In the genomic region with DNA sequence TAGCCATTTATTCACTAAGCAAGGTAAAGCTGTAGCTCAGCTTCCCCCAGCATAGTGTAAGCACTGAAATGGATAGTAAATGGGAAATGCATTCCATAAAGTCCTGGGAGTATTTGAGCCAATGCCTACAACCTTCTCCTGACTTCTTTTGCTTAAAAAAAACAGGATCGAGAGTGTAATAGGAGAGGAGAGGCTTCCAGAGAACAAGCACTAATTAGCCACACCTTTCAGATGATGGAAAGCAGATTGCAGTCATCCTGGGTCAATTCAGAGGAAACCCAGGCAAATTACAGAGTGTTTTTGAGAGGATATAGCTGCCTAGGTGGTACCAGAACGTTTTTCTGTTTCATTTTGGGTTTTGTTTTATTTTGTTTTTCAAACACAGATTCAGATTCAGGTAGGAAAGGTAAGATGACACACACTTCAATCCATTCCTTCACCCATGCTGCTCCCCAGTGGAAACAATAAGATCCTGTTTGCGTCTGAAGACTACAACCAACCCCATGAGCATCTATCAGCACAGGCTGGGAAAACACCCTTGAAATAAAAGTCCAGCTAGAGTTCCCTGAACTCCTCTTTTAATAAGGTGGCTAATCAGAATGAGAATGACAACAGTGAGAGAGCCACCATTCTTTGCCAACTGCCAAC, we compare ENCODE assay signal across 1 cellular context.
TF ChIP-seq lines count a peak whose summit lies in the region.

No MANE protein-coding gene starts in this region.

TF ChIP-seq in GM12878, 131 proteins besides CTCF, POLR2A, EP300 and RAD21 (continued from another document):
- TF ChIP-seq CEBPZ (IDR thresholded peaks at IDR 0.05; ENCODE audit: low read depth, low read length) (no peak), DPF2 (IDR thresholded peaks at IDR 0.05) (no peak), ZBTB40 (IDR thresholded peaks at IDR 0.05; ENCODE audit: borderline replicate concordance) (no peak), KDM1A (IDR thresholded peaks at IDR 0.05; ENCODE audit: borderline replicate concordance) (no peak), HSF1 (IDR thresholded peaks at IDR 0.05; ENCODE audit: low read depth, low read length) (no peak), SIX5 (IDR thresholded peaks at IDR 0.05; ENCODE audit: low read depth, low read length, severe bottlenecking) (no peak), MYC (IDR thresholded peaks at IDR 0.05; ENCODE audit: insufficient read depth, insufficient read length, insufficient replicate concordance, low read length, severe bottlenecking) (no peak), TCF12 (IDR thresholded peaks at IDR 0.05; ENCODE audit: low read depth, low read length) (no peak), ZNF217 (IDR thresholded peaks at IDR 0.05) (no peak)
- TF ChIP-seq, protein P1, sequence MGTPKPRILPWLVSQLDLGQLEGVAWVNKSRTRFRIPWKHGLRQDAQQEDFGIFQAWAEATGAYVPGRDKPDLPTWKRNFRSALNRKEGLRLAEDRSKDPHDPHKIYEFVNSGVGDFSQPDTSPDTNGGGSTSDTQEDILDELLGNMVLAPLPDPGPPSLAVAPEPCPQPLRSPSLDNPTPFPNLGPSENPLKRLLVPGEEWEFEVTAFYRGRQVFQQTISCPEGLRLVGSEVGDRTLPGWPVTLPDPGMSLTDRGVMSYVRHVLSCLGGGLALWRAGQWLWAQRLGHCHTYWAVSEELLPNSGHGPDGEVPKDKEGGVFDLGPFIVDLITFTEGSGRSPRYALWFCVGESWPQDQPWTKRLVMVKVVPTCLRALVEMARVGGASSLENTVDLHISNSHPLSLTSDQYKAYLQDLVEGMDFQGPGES (IDR thresholded peaks at IDR 0.05) = no peak
